ENCODE assay signal across 18 cellular contexts in the genomic region with DNA sequence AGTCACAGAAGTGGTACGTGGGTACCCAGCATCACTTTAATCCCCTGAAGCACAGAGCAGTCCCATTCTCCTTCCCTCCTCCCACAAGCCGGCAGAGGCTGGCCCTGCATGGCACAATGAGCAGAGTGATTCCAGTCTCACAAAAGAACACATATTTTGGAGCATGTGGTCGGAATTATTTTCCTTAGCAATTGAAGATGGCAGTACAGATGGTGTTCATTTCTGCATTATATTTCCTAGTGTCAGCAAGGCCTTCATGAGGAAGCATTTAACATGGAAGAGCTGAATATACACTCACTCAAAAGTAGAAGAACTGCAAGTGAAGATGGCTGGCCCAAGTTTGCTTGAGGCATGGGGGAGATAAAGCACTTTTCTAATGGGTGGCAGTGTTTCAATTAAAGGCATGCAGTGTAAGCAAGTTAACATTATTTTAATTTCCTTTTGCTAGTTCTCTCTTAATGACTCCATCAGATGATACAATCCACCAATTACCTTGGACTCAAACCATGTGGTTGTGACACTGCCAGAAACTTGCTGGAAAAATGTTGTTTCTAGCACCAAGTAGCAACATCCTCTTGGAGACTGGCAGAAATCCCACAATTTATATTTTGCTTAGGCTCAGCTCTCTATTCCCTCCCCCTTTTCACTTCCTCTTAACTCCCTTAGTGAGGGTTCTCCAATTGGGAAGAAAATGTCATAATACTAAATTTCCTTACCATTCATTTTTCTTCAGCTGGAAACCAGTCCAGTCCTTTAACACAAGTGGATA.
DNase-seq lines count a peak whose midpoint lies in the region; ATAC-seq and TF ChIP-seq lines count a peak whose summit lies in the region.
"Had no signal": no experiment of that assay in that cellular context is flagged by ENCODE, and none has a peak within 500 bp of the region (broad histone marks: within the 10 kb centered on the region; RNA-seq: fewer than 3 reads in every experiment).

No MANE protein-coding gene starts in this region.

- TF ChIP-seq CTCF in AG10803 (conservative IDR thresholded peaks at IDR 0.05; ENCODE audit: low read length), result no peak
- no peak for TF ChIP-seq CTCF in colonic mucosa (IDR thresholded peaks at IDR 0.05)

- peaks cover 5% of the 10 kb centered on the region for H3K4me1 ChIP-seq in colonic mucosa
- H3K4me1 ChIP-seq: SJCRH30 had no signal

- peak; percentile 7 for ATAC-seq in left colon
- ATAC-seq: esophagus mucosa had no signal

- no peak overlapping the region for H3K9ac ChIP-seq in colonic mucosa (ENCODE audit: low read depth in 2 of 2, low read length in 2 of 2)

- intact Hi-C loops in colonic mucosa (cut with DNase I), result no loop called here
- intact Hi-C loops in left colon (cut with DNase I, micrococcal nuclease), result no loop called here

- DNase-seq in AG10803 (ENCODE audit: low read depth) (peak; percentile 90), HT1080 (ENCODE audit: low read depth) (peak; percentile 32), colonic mucosa (no peak), left colon (no peak), pons (ENCODE audit: low spot score) (no peak), medulla oblongata (ENCODE audit: extremely low spot score) (no peak), D341Med (ENCODE audit: low spot score) (no peak), NCI-H510A (lab: John Stamatoyannopoulos, UW) (no peak)
- DNase-seq: activated gamma-delta T cell treated with Interleukin-2 at 50 U/mL for 16 hours; caudate nucleus; CD4-positive, CD25-positive, alpha-beta regulatory T cell; GDM1; KG1; NCI-H187 treated with DMSO at 0.1 percent for 48 hours; retina; SJCRH30; stimulated activated naive CD4-positive, alpha-beta T cell treated with Interleukin-2 at 50 U/mL for 16 hours had no signal

- H3K27ac ChIP-seq in colonic mucosa, result peak overlapping the region; percentile 25
- H3K27ac ChIP-seq: SJCRH30 had no signal

- H3K9me3 ChIP-seq in colonic mucosa, result no peaks in the 10 kb centered on the region
- H3K9me3 ChIP-seq: SJCRH30 had no signal

- H3K27me3 ChIP-seq in colonic mucosa, result no peaks in the 10 kb centered on the region
- H3K27me3 ChIP-seq: SJCRH30 had no signal

- H3K36me3 ChIP-seq in colonic mucosa, result no peaks in the 10 kb centered on the region

- H3K4me3 ChIP-seq in AG10803 (ENCODE audit: low read length) (no peak overlapping the region), colonic mucosa (no peak overlapping the region)
- H3K4me3 ChIP-seq: SJCRH30 had no signal

Comparison
In these comparisons a context has a peak if more than half of its experiments do, and no peak if none do; other contexts are left out.
1. DNase-seq: peak in AG10803 (single experiment) and HT1080 (single experiment); none in colonic mucosa (single experiment), left colon (0 of 2), pons (single experiment), medulla oblongata (single experiment), D341Med (single experiment) and NCI-H510A (single experiment).